ENCODE assay signal across 8 cellular contexts in the genomic region with DNA sequence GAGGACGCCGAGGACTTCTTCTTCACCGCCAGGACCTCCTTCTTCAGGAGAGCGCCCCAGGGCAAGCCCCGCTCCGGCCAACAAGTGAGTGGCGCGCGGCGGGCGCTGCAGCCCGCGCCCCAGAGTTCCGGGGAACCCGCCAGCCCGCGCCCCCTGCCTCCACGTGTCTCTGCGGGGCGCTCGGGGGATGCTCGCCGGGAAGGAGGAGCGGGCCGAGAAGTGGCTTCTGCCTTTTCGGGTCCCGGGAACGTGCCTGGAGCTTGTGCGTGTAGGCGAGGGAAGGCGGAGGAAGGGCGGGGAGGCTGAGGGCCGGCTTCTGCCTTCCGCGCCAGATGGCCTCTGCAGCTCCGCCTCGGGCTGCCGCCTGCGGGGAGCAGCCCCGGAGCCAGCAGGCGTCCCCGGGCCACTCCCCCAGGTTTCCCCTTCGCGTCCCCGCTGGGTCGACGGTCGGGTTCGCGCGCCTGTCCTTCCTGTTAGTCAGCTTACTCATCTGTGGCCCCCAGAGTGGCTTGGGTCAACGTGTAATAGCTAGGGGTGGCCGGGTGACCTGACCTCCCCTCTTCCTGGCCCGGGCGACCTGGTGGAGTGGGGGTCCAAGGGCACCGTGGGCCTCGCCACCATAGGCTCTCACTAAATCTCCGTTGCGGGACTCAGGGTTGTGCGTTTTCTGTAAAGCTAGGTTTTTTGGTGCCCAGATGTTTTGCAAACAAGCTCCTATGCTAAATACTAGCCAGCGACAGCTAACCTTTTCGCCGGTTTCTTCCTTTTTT. TPM values are rescaled to one million over a fixed set of nuclear protein-coding genes. Genes with fewer than 3 reads are reported as not detected.
DNase-seq lines count a peak whose midpoint lies in the region; ATAC-seq, FAIRE-seq and TF ChIP-seq lines count a peak whose summit lies in the region.

No MANE protein-coding gene starts in this region.

- peak overlapping the region; percentile 78 for H3K9ac ChIP-seq in astrocyte (ENCODE audit: low read length)

- H3K4me2 ChIP-seq in astrocyte (ENCODE audit: low read length) = peak overlapping the region; percentile 94

- no peaks in the 10 kb centered on the region for H3K9me3 Mint-ChIP-seq in astrocyte (ENCODE audit: unreplicated experiment)

- in situ Hi-C loops in G401 (cut with HindIII; ENCODE audit: low sequenced_read_pairs) = no loop called here

- DNase-seq in G401 (ENCODE audit: low spot score) = peak; percentile 12
- peak; percentile 33 for DNase-seq in Jurkat, Clone E6-1 (ENCODE audit: low read depth, low spot score)
- peak; percentile 42 to 82 (median 57) for DNase-seq in T-helper 2 cell
- peak; percentile 32 for DNase-seq in astrocyte (ENCODE audit: low read depth)
- peak in 2 of 3 donors; percentile 45 to 62 for DNase-seq in stimulated activated CD4-positive, alpha-beta T cell treated with anti-CD3 and anti-CD28 coated beads, Interleukin-12 subunit alpha, Interleukin-12 subunit beta, amount 100 ng/mL, for 48 hours (ENCODE audit: low read depth in 2 of 3, low spot score in 1 of 3)
- DNase-seq in SKM-1 treated with dmso at 0.1 percent for 144 hours (lab: John Stamatoyannopoulos, UW; ENCODE audit: unreplicated experiment) = no peak

- TF ChIP-seq CTCF in astrocyte (IDR thresholded peaks at IDR 0.05; ENCODE audit: insufficient read depth, low read depth, low read length) = no peak

- H3K4me1 Mint-ChIP-seq in astrocyte (ENCODE audit: low read depth, unreplicated experiment) = peaks cover 7% of the 10 kb centered on the region

- peak overlapping the region; percentile 90 for H3K4me3 Mint-ChIP-seq in astrocyte (ENCODE audit: unreplicated experiment)

- peak overlapping the region; percentile 62 for H3K27ac Mint-ChIP-seq in astrocyte (ENCODE audit: unreplicated experiment)

- H2AFZ ChIP-seq in astrocyte (ENCODE audit: low read depth, low read length) = peak overlapping the region; percentile 84

- H3K4me1 ChIP-seq in astrocyte (ENCODE audit: insufficient read depth, low read length) = peaks cover 12% of the 10 kb centered on the region

- H3K9me3 ChIP-seq in astrocyte (ENCODE audit: insufficient read depth, low read depth, low read length) = no peaks in the 10 kb centered on the region
- H3K9me3 ChIP-seq in iPS-18c (ENCODE audit: control insufficient read depth, insufficient read depth, low read length) = no peaks in the 10 kb centered on the region

- FAIRE-seq in astrocyte (lab: Jason Lieb, UNC) = no peak

- H3K79me2 ChIP-seq in astrocyte (ENCODE audit: insufficient read depth, low read length) = peaks cover 46% of the 10 kb centered on the region

- H3K36me3 ChIP-seq in astrocyte (ENCODE audit: insufficient read depth, low read length) = no peaks in the 10 kb centered on the region

- H3K27me3 ChIP-seq in astrocyte (ENCODE audit: insufficient read depth, low read length) = no peaks in the 10 kb centered on the region

- no peaks in the 10 kb centered on the region for H3K36me3 Mint-ChIP-seq in astrocyte (ENCODE audit: low read depth, unreplicated experiment)

- peak overlapping the region; percentile 41 for H3K27ac ChIP-seq in astrocyte (ENCODE audit: low read depth, low read length)

- H4K20me1 ChIP-seq in astrocyte (ENCODE audit: insufficient read depth, low read length) = peaks cover 18% of the 10 kb centered on the region

- ATAC-seq in GM21529 (IDR thresholded peaks at IDR 0.05; ENCODE audit: unreplicated experiment) = peak; percentile 49

- H3K27me3 Mint-ChIP-seq in astrocyte (ENCODE audit: low read depth, unreplicated experiment) = no peaks in the 10 kb centered on the region

- peak overlapping the region; percentile 82 for H3K4me3 ChIP-seq in Jurkat, Clone E6-1 (ENCODE audit: low read length)
- H3K4me3 ChIP-seq in astrocyte (ENCODE audit: insufficient read depth, low read depth, low read length) (peak overlapping the region; percentile 70), iPS-18c (ENCODE audit: insufficient read depth, low read depth, low read length) (peak overlapping the region; percentile 78)

RNA-seq across cellular contexts. Expression of gene RASSF3, which starts 0.6 kb away (rescaled TPM):
- total RNA-seq in G401 (2014; rRNA removed; shearing (Covaris generic)) = 41.8 and 43.4 TPM in 2 replicates
- 7.7 TPM for polyA plus RNA-seq in Jurkat, Clone E6-1 (2012; ENCODE audit: insufficient read depth, insufficient read length)
- 16.4 and 18.3 TPM in 2 replicates for total RNA-seq in astrocyte
